19 cellular contexts compared by ENCODE assay signal in the genomic region with DNA sequence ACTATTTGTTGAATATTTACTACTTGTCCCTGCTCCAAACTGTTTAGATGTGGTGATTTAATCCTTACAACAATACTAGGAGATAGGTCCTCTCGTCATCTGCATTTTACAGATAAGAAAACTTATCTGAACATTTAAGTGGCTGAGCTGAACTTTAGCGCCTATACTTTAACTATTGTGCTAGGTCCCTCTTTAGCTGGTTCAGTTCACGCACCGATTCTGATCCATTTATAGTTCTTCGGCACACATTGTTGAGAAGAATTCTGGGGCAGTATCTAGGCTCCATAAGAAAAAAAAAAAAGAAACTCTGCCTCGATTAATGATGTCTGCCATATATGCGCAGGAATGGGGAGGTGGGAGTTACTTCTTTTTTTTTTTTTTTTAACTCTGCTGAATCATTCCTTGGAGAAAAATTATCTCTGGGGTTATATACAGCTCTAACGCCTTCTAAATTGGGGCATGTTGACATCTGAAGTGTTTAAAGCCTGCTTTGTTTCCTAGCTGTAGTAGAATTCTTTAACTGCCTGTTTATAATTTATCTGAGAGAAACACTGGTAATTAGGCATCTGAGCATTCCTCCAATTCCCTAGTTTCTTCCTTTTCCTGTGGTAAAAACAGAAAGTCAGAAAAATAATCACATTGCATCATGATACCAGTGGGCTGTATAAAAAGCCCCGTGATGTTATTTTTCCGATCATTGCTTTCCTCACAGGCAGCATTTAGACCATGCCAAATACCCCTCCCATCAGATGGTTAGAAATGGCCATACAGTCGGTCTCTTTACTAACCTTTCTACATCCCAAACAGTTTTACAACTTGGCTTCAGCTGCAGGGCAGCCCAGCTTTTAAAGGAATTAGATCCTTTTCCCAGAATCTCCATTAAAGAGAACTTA.
DNase-seq lines count a peak whose midpoint lies in the region; ATAC-seq and TF ChIP-seq lines count a peak whose summit lies in the region.
"Had no signal": no experiment of that assay in that cellular context is flagged by ENCODE, and none has a peak within 500 bp of the region (broad histone marks: within the 10 kb centered on the region; RNA-seq: fewer than 3 reads in every experiment).

No MANE protein-coding gene starts in this region.

- 37 to 40% (median 37%) methylated on average over 11 of the region's 11 CpGs for WGBS in psoas muscle, 3 donors

- H3K36me3 ChIP-seq in right atrium auricular region (no peaks in the 10 kb centered on the region), psoas muscle (ENCODE audit: insufficient read depth in 1 of 2, low read depth in 1 of 2) (no peaks in the 10 kb centered on the region)
- H3K36me3 ChIP-seq: brain microvascular endothelial cell, stomach had no signal

- peak overlapping the region in 1 of 2 donors; percentile 37 for H3K27ac ChIP-seq in coronary artery
- peak overlapping the region in 1 of 2 donors; percentile 4 for H3K27ac ChIP-seq in right atrium auricular region
- H3K27ac ChIP-seq in psoas muscle: peak overlapping the region; percentile 32
- H3K27ac ChIP-seq: brain microvascular endothelial cell, stomach had no signal

- no peaks in the 10 kb centered on the region for H3K9me3 ChIP-seq in right atrium auricular region
- H3K9me3 ChIP-seq in psoas muscle: no peaks in the 10 kb centered on the region
- H3K9me3 ChIP-seq: stomach had no signal

- intact Hi-C loops in psoas muscle (cut with DNase I): no loop called here

- H3K4me1 ChIP-seq in right atrium auricular region (peaks cover 0 to 11% of the 10 kb centered on the region in 2 donors), psoas muscle (no peaks in the 10 kb centered on the region)

- H3K4me3 ChIP-seq in coronary artery (peak overlapping the region; percentile 56), right atrium auricular region (peak overlapping the region; percentile 2 to 5), psoas muscle (no peak overlapping the region)
- H3K4me3 ChIP-seq: stomach had no signal

- peak; percentile 43 for DNase-seq in GM03348 (ENCODE audit: low spot score)
- DNase-seq in coronary artery (ENCODE audit: low spot score): no peak
- DNase-seq in right atrium auricular region (ENCODE audit: low spot score): no peak
- no peak for DNase-seq in psoas muscle
- DNase-seq in ecto neural progenitor cell (ENCODE audit: low spot score): no peak
- DNase-seq in NCI-H2029 treated with DMSO at 0.1 percent for 48 hours (lab: John Stamatoyannopoulos, UW): no peak
- DNase-seq: activated naive CD4-positive, alpha-beta T cell treated with anti-CD3 and anti-CD28 coated beads for 36 hours; brain microvascular endothelial cell; effector CD8-positive, alpha-beta T cell; immature natural killer cell; KBM-7; NCI-H1105; NCI-H226; SHP77; stimulated activated CD4-positive, alpha-beta T cell treated with anti-CD3 and anti-CD28 coated beads, Interleukin-12 subunit alpha, Interleukin-12 subunit beta, amount 100 ng/mL, for 4 hours; stomach; T-helper 17 cell had no signal

- ATAC-seq in psoas muscle (no peak), GM21381 (IDR thresholded peaks at IDR 0.05; ENCODE audit: unreplicated experiment) (no peak), HG02885 (IDR thresholded peaks at IDR 0.05; ENCODE audit: poor library complexity, unreplicated experiment) (no peak)
- ATAC-seq: T-helper 17 cell had no signal

- H3K27me3 ChIP-seq in right atrium auricular region: no peaks in the 10 kb centered on the region
- peaks cover 0 to 1% (median 0%) of the 10 kb centered on the region in 3 donors for H3K27me3 ChIP-seq in psoas muscle (ENCODE audit: insufficient read depth in 3 of 3, low read length in 2 of 3)
- H3K27me3 ChIP-seq: brain microvascular endothelial cell, stomach had no signal

- TF ChIP-seq CTCF in coronary artery (IDR thresholded peaks at IDR 0.05) (no peak), right atrium auricular region (IDR thresholded peaks at IDR 0.05) (no peak), psoas muscle (IDR thresholded peaks at IDR 0.05) (no peak)
